1 cellular context compared by ENCODE assay signal in the genomic region with DNA sequence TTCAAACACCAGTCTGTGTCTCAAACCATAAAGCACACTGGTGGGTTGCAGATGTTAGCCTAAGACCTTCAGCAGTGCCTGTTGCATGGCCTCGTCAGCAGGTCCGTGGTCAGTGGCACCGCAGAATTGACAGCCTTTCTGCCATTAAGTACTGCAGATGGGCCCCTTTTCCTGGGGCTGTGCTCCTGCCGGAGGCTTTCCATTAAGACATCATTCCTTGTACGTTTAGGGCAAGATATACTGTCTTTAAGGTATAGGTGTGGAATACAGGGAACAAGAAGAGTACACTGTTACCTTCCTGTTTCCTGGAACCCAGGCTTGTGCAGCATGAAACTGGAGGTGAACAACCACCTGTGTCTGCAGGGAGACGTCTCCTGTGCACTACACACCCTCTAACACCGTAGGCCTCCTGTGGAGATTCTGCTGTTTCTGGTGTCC.
TF ChIP-seq lines count a peak whose summit lies in the region.

No MANE protein-coding gene starts in this region.

TF ChIP-seq in K562, 482 proteins besides CTCF, POLR2A, EP300 and RAD21 (continued from another document and continues in another):
- TF ChIP-seq ARID4B (CRISPR knock-in tag; IDR thresholded peaks at IDR 0.05) (no peak), SMAD3 (CRISPR knock-in tag; conservative IDR thresholded peaks at IDR 0.05) (0 out of 2 replicates have a peak, but pooled peaks have one; percentile 36), ZNF311 (CRISPR knock-in tag; IDR thresholded peaks at IDR 0.05) (0 out of 2 replicates have a peak, but pooled peaks have one; percentile 55), FOXK1 (CRISPR knock-in tag; IDR thresholded peaks at IDR 0.05; ENCODE audit: borderline replicate concordance) (no peak), ARID3A (IDR thresholded peaks at IDR 0.05; ENCODE audit: borderline replicate concordance, low read depth, low read length) (no peak), ZNF165 (CRISPR knock-in tag; IDR thresholded peaks at IDR 0.05; ENCODE audit: borderline replicate concordance) (0 out of 2 replicates have a peak, but pooled peaks have one; percentile 54), KLF6 (CRISPR knock-in tag; IDR thresholded peaks at IDR 0.05; ENCODE audit: borderline replicate concordance) (peak; percentile 11; the same call in 1 of the 2 replicates), MAZ (CRISPR knock-in tag; conservative IDR thresholded peaks at IDR 0.05 in 1 of 2, IDR thresholded peaks at IDR 0.05 in 1 of 2) (peak in 1 of 2 experiments; percentile 45; a peak in 1 of 4 replicates), KDM2B (CRISPR knock-in tag; IDR thresholded peaks at IDR 0.05) (0 out of 2 replicates have a peak, but pooled peaks have one; percentile 28), MED1 (CRISPR knock-in tag; IDR thresholded peaks at IDR 0.05; ENCODE audit: borderline replicate concordance) (0 out of 2 replicates have a peak, but pooled peaks have one; percentile 66), RBM25 (IDR thresholded peaks at IDR 0.05; ENCODE audit: low read depth, low read length, severe bottlenecking) (no peak), JUND (IDR thresholded peaks at IDR 0.05; ENCODE audit: borderline replicate concordance, low read depth, low read length) (no peak), JUND (tag; IDR thresholded peaks at IDR 0.05; ENCODE audit: borderline replicate concordance, low read depth, low read length) (0 out of 3 replicates have a peak, but pooled peaks have one; percentile 11), ZFP1 (CRISPR knock-in tag; IDR thresholded peaks at IDR 0.05) (0 out of 2 replicates have a peak, but pooled peaks have one; percentile 5), CBX8 (IDR thresholded peaks at IDR 0.05; ENCODE audit: borderline replicate concordance, extremely low read depth, low read depth, low read length, poor library complexity, severe bottlenecking) (no peak), ZNF592 (IDR thresholded peaks at IDR 0.05) (peak; percentile 90), ZNF175 (CRISPR knock-in tag; IDR thresholded peaks at IDR 0.05; ENCODE audit: low read depth) (peak; percentile 5; the same call in 1 of the 2 replicates), FIP1L1 (IDR thresholded peaks at IDR 0.05; ENCODE audit: low read depth, low read length, poor library complexity, severe bottlenecking) (no peak), RHOXF2B (CRISPR knock-in tag; conservative IDR thresholded peaks at IDR 0.05) (no peak), ZNF584 (CRISPR knock-in tag; IDR thresholded peaks at IDR 0.05; ENCODE audit: low read depth) (peak; percentile 74; the same call in 1 of the 2 replicates), BCL6 (CRISPR knock-in tag; IDR thresholded peaks at IDR 0.05) (peak; percentile 15; the same call in 1 of the 2 replicates), NFXL1 (CRISPR knock-in tag; IDR thresholded peaks at IDR 0.05) (no peak), ZFX (CRISPR knock-in tag; IDR thresholded peaks at IDR 0.05) (peak; percentile 44; the same call in 1 of the 2 replicates), SMAD4 (CRISPR knock-in tag; conservative IDR thresholded peaks at IDR 0.05) (peak; percentile 49; the same call in 1 of the 2 replicates), ZNF586 (CRISPR knock-in tag; conservative IDR thresholded peaks at IDR 0.05) (no peak), ZSCAN29 (IDR thresholded peaks at IDR 0.05) (no peak), ZKSCAN3 (CRISPR knock-in tag; IDR thresholded peaks at IDR 0.05) (no peak), RAD51 (IDR thresholded peaks at IDR 0.05; ENCODE audit: borderline replicate concordance, low read depth) (no peak), CHD1 (IDR thresholded peaks at IDR 0.05; ENCODE audit: low read length) (peak; percentile 48)
- TF ChIP-seq, protein P1, sequence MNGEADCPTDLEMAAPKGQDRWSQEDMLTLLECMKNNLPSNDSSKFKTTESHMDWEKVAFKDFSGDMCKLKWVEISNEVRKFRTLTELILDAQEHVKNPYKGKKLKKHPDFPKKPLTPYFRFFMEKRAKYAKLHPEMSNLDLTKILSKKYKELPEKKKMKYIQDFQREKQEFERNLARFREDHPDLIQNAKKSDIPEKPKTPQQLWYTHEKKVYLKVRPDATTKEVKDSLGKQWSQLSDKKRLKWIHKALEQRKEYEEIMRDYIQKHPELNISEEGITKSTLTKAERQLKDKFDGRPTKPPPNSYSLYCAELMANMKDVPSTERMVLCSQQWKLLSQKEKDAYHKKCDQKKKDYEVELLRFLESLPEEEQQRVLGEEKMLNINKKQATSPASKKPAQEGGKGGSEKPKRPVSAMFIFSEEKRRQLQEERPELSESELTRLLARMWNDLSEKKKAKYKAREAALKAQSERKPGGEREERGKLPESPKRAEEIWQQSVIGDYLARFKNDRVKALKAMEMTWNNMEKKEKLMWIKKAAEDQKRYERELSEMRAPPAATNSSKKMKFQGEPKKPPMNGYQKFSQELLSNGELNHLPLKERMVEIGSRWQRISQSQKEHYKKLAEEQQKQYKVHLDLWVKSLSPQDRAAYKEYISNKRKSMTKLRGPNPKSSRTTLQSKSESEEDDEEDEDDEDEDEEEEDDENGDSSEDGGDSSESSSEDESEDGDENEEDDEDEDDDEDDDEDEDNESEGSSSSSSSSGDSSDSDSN (IDR thresholded peaks at IDR 0.05; ENCODE audit: borderline replicate concordance in 1 of 2, low read depth in 2 of 2, low read length in 2 of 2), result 0 out of 4 replicates have a peak, but pooled peaks of 1 of the 2 experiments have one; percentile 27
- TF ChIP-seq, protein P2, sequence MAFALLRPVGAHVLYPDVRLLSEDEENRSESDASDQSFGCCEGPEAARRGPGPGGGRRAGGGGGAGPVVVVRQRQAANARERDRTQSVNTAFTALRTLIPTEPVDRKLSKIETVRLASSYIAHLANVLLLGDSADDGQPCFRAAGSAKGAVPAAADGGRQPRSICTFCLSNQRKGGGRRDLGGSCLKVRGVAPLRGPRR (CRISPR knock-in tag; IDR thresholded peaks at IDR 0.05), result no peak
- TF ChIP-seq, protein P3, sequence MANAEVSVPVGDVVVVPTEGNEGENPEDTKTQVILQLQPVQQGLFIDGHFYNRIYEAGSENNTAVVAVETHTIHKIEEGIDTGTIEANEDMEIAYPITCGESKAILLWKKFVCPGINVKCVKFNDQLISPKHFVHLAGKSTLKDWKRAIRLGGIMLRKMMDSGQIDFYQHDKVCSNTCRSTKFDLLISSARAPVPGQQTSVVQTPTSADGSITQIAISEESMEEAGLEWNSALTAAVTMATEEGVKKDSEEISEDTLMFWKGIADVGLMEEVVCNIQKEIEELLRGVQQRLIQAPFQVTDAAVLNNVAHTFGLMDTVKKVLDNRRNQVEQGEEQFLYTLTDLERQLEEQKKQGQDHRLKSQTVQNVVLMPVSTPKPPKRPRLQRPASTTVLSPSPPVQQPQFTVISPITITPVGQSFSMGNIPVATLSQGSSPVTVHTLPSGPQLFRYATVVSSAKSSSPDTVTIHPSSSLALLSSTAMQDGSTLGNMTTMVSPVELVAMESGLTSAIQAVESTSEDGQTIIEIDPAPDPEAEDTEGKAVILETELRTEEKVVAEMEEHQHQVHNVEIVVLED (CRISPR knock-in tag; IDR thresholded peaks at IDR 0.05), result peak; percentile 23; the same call in 1 of the 2 replicates
- TF ChIP-seq, protein P4, sequence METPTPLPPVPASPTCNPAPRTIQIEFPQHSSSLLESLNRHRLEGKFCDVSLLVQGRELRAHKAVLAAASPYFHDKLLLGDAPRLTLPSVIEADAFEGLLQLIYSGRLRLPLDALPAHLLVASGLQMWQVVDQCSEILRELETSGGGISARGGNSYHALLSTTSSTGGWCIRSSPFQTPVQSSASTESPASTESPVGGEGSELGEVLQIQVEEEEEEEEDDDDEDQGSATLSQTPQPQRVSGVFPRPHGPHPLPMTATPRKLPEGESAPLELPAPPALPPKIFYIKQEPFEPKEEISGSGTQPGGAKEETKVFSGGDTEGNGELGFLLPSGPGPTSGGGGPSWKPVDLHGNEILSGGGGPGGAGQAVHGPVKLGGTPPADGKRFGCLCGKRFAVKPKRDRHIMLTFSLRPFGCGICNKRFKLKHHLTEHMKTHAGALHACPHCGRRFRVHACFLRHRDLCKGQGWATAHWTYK (CRISPR knock-in tag; IDR thresholded peaks at IDR 0.05), result peak; percentile 79
